In genomic region chr14:75123991-75124390, GRCh38 we compare ENCODE assay signal across 8 cellular contexts. TPM values are rescaled to one million over a fixed set of nuclear protein-coding genes. Genes with fewer than 3 reads are reported as not detected.
DNase-seq lines count a peak whose midpoint lies in the region; ATAC-seq, FAIRE-seq and TF ChIP-seq lines count a peak whose summit lies in the region.

No MANE protein-coding gene starts in this region.

- no peaks in the 10 kb centered on the region for H3K9me3 Mint-ChIP-seq in CD4-positive, alpha-beta memory T cell
- H3K9me3 Mint-ChIP-seq in astrocyte (ENCODE audit: unreplicated experiment) (no peaks in the 10 kb centered on the region), progenitor cell of endocrine pancreas (ENCODE audit: low read depth) (no peaks in the 10 kb centered on the region)

- H3K4me3 Mint-ChIP-seq in CD4-positive, alpha-beta memory T cell, result peak overlapping the region in 6 of 8 donors; percentile 0 to 54 (median 18)
- peak overlapping the region; percentile 57 for H3K4me3 Mint-ChIP-seq in astrocyte (ENCODE audit: unreplicated experiment)
- no peak overlapping the region for H3K4me3 Mint-ChIP-seq in progenitor cell of endocrine pancreas (ENCODE audit: low read depth)

- H3K79me2 ChIP-seq in astrocyte (ENCODE audit: insufficient read depth, low read length), result peaks cover 23% of the 10 kb centered on the region

- no peaks in the 10 kb centered on the region for H3K27me3 Mint-ChIP-seq in CD4-positive, alpha-beta memory T cell
- H3K27me3 Mint-ChIP-seq in astrocyte (ENCODE audit: low read depth, unreplicated experiment) (no peaks in the 10 kb centered on the region), progenitor cell of endocrine pancreas (no peaks in the 10 kb centered on the region)

- CTCF ChIA-PET in CD4-positive, alpha-beta memory T cell (lab: Charles Lee; ENCODE audit: partially characterized antibody), result interaction anchor here (0.7 to 10.5 kb wide), 4 partner anchors 176 to 263 kb away, joined by 3 to 273 read pairs (median 3); no protein-coding TSS in a partner anchor

- intact Hi-C loops in CD4-positive, alpha-beta memory T cell (cut with micrococcal nuclease), result no loop called here

- H3K27me3 ChIP-seq in CD4-positive, alpha-beta memory T cell (ENCODE audit: insufficient read depth, low read length), result no peaks in the 10 kb centered on the region
- no peaks in the 10 kb centered on the region for H3K27me3 ChIP-seq in astrocyte (ENCODE audit: insufficient read depth, low read length)

- peak overlapping the region; percentile 47 for H3K4me2 ChIP-seq in astrocyte (ENCODE audit: low read length)

- H3K36me3 ChIP-seq in CD4-positive, alpha-beta memory T cell (ENCODE audit: insufficient read depth, low read length), result peaks cover 7% of the 10 kb centered on the region
- H3K36me3 ChIP-seq in astrocyte (ENCODE audit: insufficient read depth, low read length), result peaks cover 5% of the 10 kb centered on the region

- DNase-seq in CD4-positive, alpha-beta memory T cell, result peak in 1 of 5 donors; percentile 66
- DNase-seq in NOMO-1 treated with dmso at 0.1 percent for 144 hours (lab: John Stamatoyannopoulos, UW; ENCODE audit: unreplicated experiment) (peak; percentile 30), astrocyte (ENCODE audit: low read depth) (peak; percentile 88), myocyte (ENCODE audit: low read depth) (peak; percentile 60), progenitor cell of endocrine pancreas (ENCODE audit: low spot score, unreplicated experiment) (no peak), NCI-H1436 treated with DMSO at 0.1 percent for 48 hours (lab: John Stamatoyannopoulos, UW) (no peak), NCI-H526 treated with DMSO at 0.1 percent for 48 hours (lab: John Stamatoyannopoulos, UW) (no peak)

- H2AFZ ChIP-seq in astrocyte (ENCODE audit: low read depth, low read length), result no peak overlapping the region

- POLR2A ChIA-PET in CD4-positive, alpha-beta memory T cell (lab: Charles Lee; ENCODE audit: partially characterized antibody), result interaction anchor here (0.8 to 1.2 kb wide), 2 partner anchors 53 to 135 kb away, joined by 3 to 7 read pairs; no protein-coding TSS in a partner anchor

- peaks cover 16 to 37% of the 10 kb centered on the region in 2 donors for H3K36me3 Mint-ChIP-seq in CD4-positive, alpha-beta memory T cell
- H3K36me3 Mint-ChIP-seq in astrocyte (ENCODE audit: low read depth, unreplicated experiment), result peaks cover 2% of the 10 kb centered on the region
- peaks cover 4% of the 10 kb centered on the region for H3K36me3 Mint-ChIP-seq in progenitor cell of endocrine pancreas (ENCODE audit: insufficient read depth)

- peaks cover 28 to 60% (median 39%) of the 10 kb centered on the region in 4 donors for H3K4me1 Mint-ChIP-seq in CD4-positive, alpha-beta memory T cell
- H3K4me1 Mint-ChIP-seq in astrocyte (ENCODE audit: low read depth, unreplicated experiment) (peaks cover 24% of the 10 kb centered on the region), progenitor cell of endocrine pancreas (ENCODE audit: low read depth) (peaks cover 19% of the 10 kb centered on the region)

- no peaks in the 10 kb centered on the region for H3K9me3 ChIP-seq in CD4-positive, alpha-beta memory T cell (ENCODE audit: control insufficient read depth in 1 of 2, low read length in 2 of 2)
- H3K9me3 ChIP-seq in astrocyte (ENCODE audit: insufficient read depth, low read depth, low read length), result no peaks in the 10 kb centered on the region

- no peaks in the 10 kb centered on the region for H4K20me1 ChIP-seq in astrocyte (ENCODE audit: insufficient read depth, low read length)

- no peak for ATAC-seq in GM19463 (IDR thresholded peaks at IDR 0.05; ENCODE audit: unreplicated experiment)

- peak; percentile 32 for FAIRE-seq in astrocyte (lab: Jason Lieb, UNC)

- peak overlapping the region; percentile 32 to 95 (median 84) for H3K27ac Mint-ChIP-seq in CD4-positive, alpha-beta memory T cell
- H3K27ac Mint-ChIP-seq in astrocyte (ENCODE audit: unreplicated experiment) (peak overlapping the region; percentile 71), progenitor cell of endocrine pancreas (no peak overlapping the region)

- H3K9ac ChIP-seq in astrocyte (ENCODE audit: low read length), result peak overlapping the region; percentile 1

- peaks cover 42% of the 10 kb centered on the region for H3K4me1 ChIP-seq in CD4-positive, alpha-beta memory T cell (ENCODE audit: insufficient read depth, low read length)
- H3K4me1 ChIP-seq in astrocyte (ENCODE audit: insufficient read depth, low read length), result peaks cover 33% of the 10 kb centered on the region

- peak overlapping the region; percentile 24 for H3K27ac ChIP-seq in CD4-positive, alpha-beta memory T cell (ENCODE audit: low read depth, low read length)
- H3K27ac ChIP-seq in astrocyte (ENCODE audit: low read depth, low read length), result peak overlapping the region; percentile 43

- no peak overlapping the region for H3K4me3 ChIP-seq in CD4-positive, alpha-beta memory T cell (ENCODE audit: low read length in 2 of 2)
- H3K4me3 ChIP-seq in astrocyte (ENCODE audit: insufficient read depth, low read depth, low read length), result no peak overlapping the region

- TF ChIP-seq CTCF in astrocyte (IDR thresholded peaks at IDR 0.05; ENCODE audit: insufficient read depth, low read depth, low read length) (no peak), progenitor cell of endocrine pancreas (IDR thresholded peaks at IDR 0.05; ENCODE audit: unreplicated experiment) (no peak)

RNA-seq across cellular contexts. Expression of gene NEK9, which starts 2.9 kb away (rescaled TPM):
- total RNA-seq in CD4-positive, alpha-beta memory T cell, result 100 to 1,000 TPM; 129 to 133 TPM
- 10 to 100 TPM in 1 of 2 donors, 1 to 10 TPM in 1; 9.8 to 20.2 TPM for polyA plus RNA-seq in CD4-positive, alpha-beta memory T cell
- total RNA-seq in astrocyte, result 45.2 and 56.3 TPM in 2 replicates
- 46.5 and 51.7 TPM in 2 replicates for total RNA-seq in myocyte
- 58.9 TPM for polyA plus RNA-seq in myocyte (2012)
- 97.1 and 100 TPM in 2 replicates for total RNA-seq in progenitor cell of endocrine pancreas

RNA-seq across cellular contexts. Expression of gene TMED10, which starts 52.4 kb away (rescaled TPM):
- total RNA-seq in CD4-positive, alpha-beta memory T cell, result 100 to 1,000 TPM; 202 to 217 TPM
- 100 to 1,000 TPM; 338 to 425 TPM for polyA plus RNA-seq in CD4-positive, alpha-beta memory T cell
- total RNA-seq in astrocyte, result 331 and 359 TPM in 2 replicates
- total RNA-seq in myocyte, result 309 and 398 TPM in 2 replicates
- 467 TPM for polyA plus RNA-seq in myocyte (2012)
- 282 and 288 TPM in 2 replicates for total RNA-seq in progenitor cell of endocrine pancreas

RNA-seq across cellular contexts. Expression of gene ZC2HC1C, which starts 54.5 kb away (rescaled TPM):
- under 1 TPM; 0.76 to 0.97 TPM for total RNA-seq in CD4-positive, alpha-beta memory T cell
- polyA plus RNA-seq in CD4-positive, alpha-beta memory T cell, result 1 to 10 TPM; 1.5 to 3.6 TPM
- 1.4 and 1.7 TPM in 2 replicates for total RNA-seq in astrocyte
- 0.52 and 1.6 TPM in 2 replicates for total RNA-seq in myocyte
- polyA plus RNA-seq in myocyte (2012), result 1.3 TPM
- 4.8 and 7.5 TPM in 2 replicates for total RNA-seq in progenitor cell of endocrine pancreas

Comparison
In these comparisons a context has a peak if more than half of its experiments do, and no peak if none do; other contexts are left out.
1. DNase-seq: peak in NOMO-1 treated with dmso at 0.1 percent for 144 hours (single experiment), astrocyte (single experiment) and myocyte (single experiment); none in progenitor cell of endocrine pancreas (single experiment), NCI-H1436 treated with DMSO at 0.1 percent for 48 hours (single experiment) and NCI-H526 treated with DMSO at 0.1 percent for 48 hours (single experiment).